14 cellular contexts compared by ENCODE assay signal in the genomic region with DNA sequence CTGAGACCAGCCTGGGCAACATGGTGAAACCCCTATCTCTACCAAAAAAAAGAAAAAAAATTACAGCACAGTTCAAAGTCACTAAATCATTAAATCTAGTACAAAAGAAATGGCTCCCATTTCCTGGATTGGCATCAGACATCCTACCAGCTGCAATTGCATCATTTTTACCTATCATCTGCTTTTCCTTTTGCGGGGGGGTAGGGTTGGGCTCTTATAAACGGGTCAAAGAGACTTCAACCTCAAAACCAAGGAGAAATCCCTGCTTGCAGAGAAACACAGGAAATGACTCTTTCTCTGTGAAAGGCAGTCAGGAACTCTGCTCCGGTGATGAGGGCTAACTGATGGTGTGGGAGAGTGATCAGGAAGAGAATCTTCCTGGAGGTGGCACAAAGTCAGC. TPM values are rescaled to one million over a fixed set of nuclear protein-coding genes. Genes with fewer than 3 reads are reported as not detected.
DNase-seq lines count a peak whose midpoint lies in the region; ATAC-seq, FAIRE-seq and TF ChIP-seq lines count a peak whose summit lies in the region.
"Had no signal": no experiment of that assay in that cellular context is flagged by ENCODE, and none has a peak within 500 bp of the region (broad histone marks: within the 10 kb centered on the region; RNA-seq: fewer than 3 reads in every experiment).

No MANE protein-coding gene starts in this region.

- CTCF ChIA-PET in IMR-90 (lab: Yijun Ruan, JAX) = no interaction called here

- POLR2A ChIA-PET in IMR-90 (lab: Charles Lee; ENCODE audit: unreplicated experiment) = no interaction called here

- 0 out of 2 replicates have a peak overlapping the region, but pooled peaks have one; percentile 19 for H3K56ac ChIP-seq in IMR-90 (ENCODE audit: extremely low read depth, insufficient read depth, low read length)

- H3K79me1 ChIP-seq in IMR-90 (ENCODE audit: low read depth in 1 of 2, low read length in 2 of 2) = peaks cover 0 to 35% of the 10 kb centered on the region in 2 experiments; a peak in 2 of 4 replicates

- peaks cover 35% of the 10 kb centered on the region for H3K4me1 Mint-ChIP-seq in astrocyte (ENCODE audit: low read depth, unreplicated experiment)
- H3K4me1 Mint-ChIP-seq in mesothelial cell of epicardium = peaks cover 26% of the 10 kb centered on the region

- H3K36me3 ChIP-seq in BLaER1 (no peaks in the 10 kb centered on the region), IMR-90 (ENCODE audit: control insufficient read depth, insufficient read depth, low read length) (no peaks in the 10 kb centered on the region), astrocyte (ENCODE audit: insufficient read depth, low read length) (no peaks in the 10 kb centered on the region)
- H3K36me3 ChIP-seq: stomach had no signal

- WGBS in IMR-90 (ENCODE audit: extremely low coverage in 2 of 2, insufficient read length in 1 of 2), 2 experiments = no CpG with 5 or more reads among the region's 3 CpGs

- H3K4me2 ChIP-seq in BLaER1 (peak overlapping the region; percentile 73), IMR-90 (ENCODE audit: low read depth, low read length) (peak overlapping the region; percentile 70; the same call in 1 of the 2 replicates), astrocyte (ENCODE audit: low read length) (peak overlapping the region; percentile 35)

- in situ Hi-C loops in IMR-90 (cut with MboI; ENCODE audit: low sequenced_read_pairs) = loop anchor here (10.0 to 25.0 kb wide), 2 partner anchors 167 to 325 kb away; partner anchors contain the start of gene MAP4K4

- H2BK5ac ChIP-seq in IMR-90 (ENCODE audit: low read depth, low read length, poor library complexity, severe bottlenecking) = peak overlapping the region; percentile 75

- dilution Hi-C loops in IMR-90 (cut with HindIII; ENCODE audit: low sequenced_read_pairs, unreplicated experiment) = no loop called here

- H3K27me3 ChIP-seq in BLaER1 (no peaks in the 10 kb centered on the region), IMR-90 (ENCODE audit: control insufficient read depth, insufficient read depth, low read length) (no peaks in the 10 kb centered on the region), astrocyte (ENCODE audit: insufficient read depth, low read length) (no peaks in the 10 kb centered on the region)
- H3K27me3 ChIP-seq: stomach had no signal

- H2BK20ac ChIP-seq in IMR-90 (ENCODE audit: low read depth, low read length) = peak overlapping the region; percentile 93

- H3K27ac ChIP-seq in BLaER1 = peak overlapping the region; percentile 28; the same call in 1 of the 2 replicates
- H3K27ac ChIP-seq in IMR-90 (ENCODE audit: insufficient read depth, low read length) = peak overlapping the region; percentile 30; the same call in 1 of the 2 replicates
- no peak overlapping the region for H3K27ac ChIP-seq in astrocyte (ENCODE audit: low read depth, low read length)
- H3K27ac ChIP-seq: stomach had no signal

- H3K14ac ChIP-seq in IMR-90 (replicated peaks; ENCODE audit: low read depth, low read length) = peak overlapping the region; percentile 97

- intact Hi-C loops in IMR-90 (cut with micrococcal nuclease) = no loop called here
- intact Hi-C loops in left cardiac atrium (cut with DNase I) = no loop called here

- FAIRE-seq in astrocyte (lab: Jason Lieb, UNC) = no peak

- DNase-seq in IMR-90 (peak; percentile 67), astrocyte (ENCODE audit: low read depth) (peak; percentile 53), iris pigment epithelial cell (ENCODE audit: low read depth) (peak; percentile 71), left cardiac atrium (no peak), mesothelial cell of epicardium (ENCODE audit: low spot score in 2 of 2, unreplicated experiment in 2 of 2) (no peak)
- DNase-seq: anterior cingulate cortex; CD4-positive, CD25-positive, alpha-beta regulatory T cell; NCI-H510A; right cardiac atrium; stomach had no signal

- peak overlapping the region; percentile 76; the same call in 1 of the 2 replicates for H3K23ac ChIP-seq in IMR-90 (ENCODE audit: low read depth, low read length)

- peak overlapping the region; percentile 33; the same call in 1 of the 2 replicates for H2AK5ac ChIP-seq in IMR-90 (ENCODE audit: low read depth, low read length)

- H4K20me1 ChIP-seq in BLaER1 (no peaks in the 10 kb centered on the region), IMR-90 (ENCODE audit: insufficient read depth, low read length) (no peaks in the 10 kb centered on the region), astrocyte (ENCODE audit: insufficient read depth, low read length) (no peaks in the 10 kb centered on the region)

- peak overlapping the region; percentile 85; the same call in 1 of the 3 replicates for H2BK15ac ChIP-seq in IMR-90 (ENCODE audit: low read depth, low read length)

- H3K4me3 Mint-ChIP-seq in astrocyte (ENCODE audit: unreplicated experiment) = no peak overlapping the region
- H3K4me3 Mint-ChIP-seq in mesothelial cell of epicardium = no peak overlapping the region
- H3K4me3 Mint-ChIP-seq: CD4-positive, CD25-positive, alpha-beta regulatory T cell had no signal

- H3K9ac ChIP-seq in BLaER1 (no peak overlapping the region), IMR-90 (ENCODE audit: low read depth, low read length) (peak overlapping the region; percentile 24; the same call in 1 of the 2 replicates), astrocyte (ENCODE audit: low read length) (peak overlapping the region; percentile 0)

- peak overlapping the region; percentile 86 for H2AFZ ChIP-seq in IMR-90 (replicated peaks; ENCODE audit: low read length, poor library complexity)
- peak overlapping the region; percentile 48 for H2AFZ ChIP-seq in astrocyte (ENCODE audit: low read depth, low read length)

- H3K18ac ChIP-seq in IMR-90 (ENCODE audit: low read depth, low read length) = peak overlapping the region; percentile 91

- H4K5ac ChIP-seq in IMR-90 (ENCODE audit: low read depth, low read length) = peak overlapping the region; percentile 96

- ATAC-seq in IMR-90 (ENCODE audit: low read depth) (no peak), HG02588 (IDR thresholded peaks at IDR 0.05; ENCODE audit: unreplicated experiment) (no peak), left cardiac atrium (no peak), HG02610 (IDR thresholded peaks at IDR 0.05; ENCODE audit: unreplicated experiment) (no peak)
- ATAC-seq: right cardiac atrium, Right ventricle myocardium inferior had no signal

- H3K79me2 ChIP-seq in astrocyte (ENCODE audit: insufficient read depth, low read length) = no peaks in the 10 kb centered on the region

- H3K9me3 Mint-ChIP-seq in astrocyte (ENCODE audit: unreplicated experiment) (peaks cover 2% of the 10 kb centered on the region), mesothelial cell of epicardium (peaks cover 14% of the 10 kb centered on the region)

- no peaks in the 10 kb centered on the region for H3K36me3 Mint-ChIP-seq in astrocyte (ENCODE audit: low read depth, unreplicated experiment)
- H3K36me3 Mint-ChIP-seq in mesothelial cell of epicardium = no peaks in the 10 kb centered on the region
- H3K36me3 Mint-ChIP-seq: CD4-positive, CD25-positive, alpha-beta regulatory T cell had no signal

- H3K4ac ChIP-seq in IMR-90 (ENCODE audit: low read depth, low read length) = peak overlapping the region; percentile 95

- TF ChIP-seq CTCF in IMR-90 (conservative IDR thresholded peaks at IDR 0.05; ENCODE audit: low read depth, low read length) (no peak), astrocyte (IDR thresholded peaks at IDR 0.05; ENCODE audit: insufficient read depth, low read depth, low read length) (no peak), mesothelial cell of epicardium (IDR thresholded peaks at IDR 0.05; ENCODE audit: unreplicated experiment) (no peak)

- TF ChIP-seq POLR2A in IMR-90 (IDR thresholded peaks at IDR 0.05; ENCODE audit: low read depth, low read length) = no peak

- H3K4me3 ChIP-seq in BLaER1 = no peak overlapping the region
- no peak overlapping the region for H3K4me3 ChIP-seq in IMR-90 (ENCODE audit: insufficient read depth, low read depth, low read length)
- H3K4me3 ChIP-seq in astrocyte (ENCODE audit: insufficient read depth, low read depth, low read length) = no peak overlapping the region
- H3K4me3 ChIP-seq: stomach had no signal

- peaks cover 7% of the 10 kb centered on the region for H3K9me3 ChIP-seq in BLaER1
- no peaks in the 10 kb centered on the region; the same call in 1 of the 2 replicates for H3K9me3 ChIP-seq in IMR-90 (ENCODE audit: control insufficient read depth, insufficient read depth, low read length)
- no peaks in the 10 kb centered on the region for H3K9me3 ChIP-seq in astrocyte (ENCODE audit: insufficient read depth, low read depth, low read length)
- H3K9me3 ChIP-seq: stomach had no signal

- peak overlapping the region; percentile 45 for H2AK9ac ChIP-seq in IMR-90 (replicated peaks; ENCODE audit: low read depth, low read length, poor library complexity)

- H4K8ac ChIP-seq in IMR-90 (ENCODE audit: low read depth in 2 of 2, low read length in 2 of 2) = peak overlapping the region; percentile 61 to 96

- H2BK120ac ChIP-seq in IMR-90 (ENCODE audit: low read depth, low read length) = peak overlapping the region; percentile 93

- TF ChIP-seq RAD21 in IMR-90 (IDR thresholded peaks at IDR 0.05; ENCODE audit: low read length) = no peak

- H3K4me1 ChIP-seq in BLaER1 (peaks cover 48% of the 10 kb centered on the region), IMR-90 (ENCODE audit: control insufficient read depth, insufficient read depth, low read length) (peaks cover 22% of the 10 kb centered on the region), astrocyte (ENCODE audit: insufficient read depth, low read length) (peaks cover 40% of the 10 kb centered on the region)

- H3K27me3 Mint-ChIP-seq in astrocyte (ENCODE audit: low read depth, unreplicated experiment) = no peaks in the 10 kb centered on the region
- no peaks in the 10 kb centered on the region for H3K27me3 Mint-ChIP-seq in mesothelial cell of epicardium (ENCODE audit: low read depth)

- peak overlapping the region; percentile 90 for H3K27ac Mint-ChIP-seq in astrocyte (ENCODE audit: unreplicated experiment)
- no peak overlapping the region for H3K27ac Mint-ChIP-seq in mesothelial cell of epicardium
- H3K27ac Mint-ChIP-seq: CD4-positive, CD25-positive, alpha-beta regulatory T cell had no signal

- no TSS peak for BruUV-seq in IMR-90 (replicated peaks; lab: Mats Ljungman, UMichigan)

- H3K9me1 ChIP-seq in IMR-90 (ENCODE audit: insufficient read depth, low read length) = peaks cover 20% of the 10 kb centered on the region

- peak overlapping the region; percentile 59 for H4K91ac ChIP-seq in IMR-90 (ENCODE audit: insufficient read depth, low read depth, low read length)

TF ChIP-seq in IMR-90, 13 proteins besides CTCF, POLR2A, EP300 and RAD21:
- no peak for TF ChIP-seq BHLHE40 (IDR thresholded peaks at IDR 0.05; ENCODE audit: low read depth, low read length)
- no peak for TF ChIP-seq SMC3 (IDR thresholded peaks at IDR 0.05; ENCODE audit: low read depth, low read length)
- peak; percentile 54; the same call in 1 of the 2 replicates for TF ChIP-seq CEBPB (IDR thresholded peaks at IDR 0.05; ENCODE audit: low read depth, low read length)

RNA-seq across cellular contexts. Expression of gene RFX8, which starts 45.3 kb away (rescaled TPM):
- total RNA-seq in IMR-90 (2012; rRNA removed) = 1.9 and 2.9 TPM in 2 replicates
- 3.4 and 5.3 TPM in 2 replicates for polyA plus RNA-seq in IMR-90 (2012; rRNA removed)
- 0.65 and 1.5 TPM in 2 replicates for polyA plus RNA-seq in IMR-90 (2012; cell fraction: cytosol; rRNA removed)
- polyA plus RNA-seq in IMR-90 (2012; cell fraction: nucleus; rRNA removed; ENCODE audit: low replicate concordance) = 15.7 and 27.7 TPM in 2 replicates
- total RNA-seq in astrocyte = not detected in 2 replicates
- not detected for total RNA-seq in left cardiac atrium
- total RNA-seq in mesothelial cell of epicardium = 0.65 to 0.86 TPM (median 0.66 TPM) in 3 replicates
- total RNA-seq: Right ventricle myocardium inferior had no signal

Comparison
In these comparisons a context has a peak if more than half of its experiments do, and no peak if none do; other contexts are left out.
1. DNase-seq: peak in IMR-90 (single experiment), astrocyte (single experiment) and iris pigment epithelial cell (single experiment); none in left cardiac atrium (single experiment) and mesothelial cell of epicardium (0 of 2).
2. Peak in every context shown above with its lines, with median percentiles within 50 percentile points of each other: H3K4me2 ChIP-seq.